In the genomic region with DNA sequence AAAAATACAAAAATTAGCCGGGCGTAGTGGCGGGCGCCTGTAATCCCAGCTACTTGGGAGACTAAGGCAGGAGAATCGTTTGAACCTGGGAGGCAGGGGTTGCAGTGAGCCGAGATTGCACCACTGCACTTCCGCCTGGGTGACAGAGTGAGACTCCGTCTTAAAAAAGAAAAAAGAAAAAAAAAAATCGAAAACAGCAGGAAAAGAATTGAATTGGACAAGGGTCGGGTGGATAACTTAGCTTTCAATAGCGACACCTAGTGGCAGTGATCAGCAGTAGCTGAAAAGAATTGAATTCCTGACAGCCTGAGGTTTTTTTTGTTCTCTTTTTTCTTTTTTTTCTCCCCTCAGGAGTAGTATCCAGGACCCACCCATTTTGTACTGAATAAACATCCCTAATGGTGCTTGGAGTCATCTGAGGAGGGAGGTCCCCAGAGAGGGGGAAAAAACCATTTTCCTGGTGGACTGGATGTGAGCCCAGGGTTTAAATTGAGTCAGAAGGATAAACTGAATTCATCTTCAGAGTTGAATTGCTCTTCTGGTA, we compare ENCODE assay signal across 8 cellular contexts. TPM values are rescaled to one million over a fixed set of nuclear protein-coding genes. Genes with fewer than 3 reads are reported as not detected.
DNase-seq lines count a peak whose midpoint lies in the region; ATAC-seq and TF ChIP-seq lines count a peak whose summit lies in the region.

No MANE protein-coding gene starts in this region.

- TF ChIP-seq CTCF in HFF-Myc (IDR thresholded peaks at IDR 0.05; ENCODE audit: low read depth, low read length, missing control alignments), result peak; percentile 82

- peaks cover 19% of the 10 kb centered on the region for H3K4me1 Mint-ChIP-seq in activated CD4-positive, alpha-beta T cell treated with anti-CD3 and anti-CD28 coated beads, Interleukin-2, amount 10 ng/mL, durations not matched to agents 24 days and 14 days

- ATAC-seq in HG03565 (IDR thresholded peaks at IDR 0.05; ENCODE audit: unreplicated experiment), result no peak

- intact Hi-C loops in activated CD4-positive, alpha-beta T cell treated with anti-CD3 and anti-CD28 coated beads, Interleukin-2, amount 10 ng/mL, durations not matched to agents 24 days and 14 days (cut with micrococcal nuclease), result loop anchor here (1.0 to 5.0 kb wide), 5 partner anchors 23 to 258 kb away; no protein-coding TSS in a partner anchor

- H3K4me3 ChIP-seq in HFF-Myc (replicated peaks; ENCODE audit: low read depth, low read length), result no peak overlapping the region

- H3K9me3 Mint-ChIP-seq in activated CD4-positive, alpha-beta T cell treated with anti-CD3 and anti-CD28 coated beads, Interleukin-2, amount 10 ng/mL, durations not matched to agents 24 days and 14 days, result no peaks in the 10 kb centered on the region

- H3K4me3 Mint-ChIP-seq in activated CD4-positive, alpha-beta T cell treated with anti-CD3 and anti-CD28 coated beads, Interleukin-2, amount 10 ng/mL, durations not matched to agents 24 days and 14 days, result no peak overlapping the region

- no peaks in the 10 kb centered on the region for H3K36me3 Mint-ChIP-seq in activated CD4-positive, alpha-beta T cell treated with anti-CD3 and anti-CD28 coated beads, Interleukin-2, amount 10 ng/mL, durations not matched to agents 24 days and 14 days (ENCODE audit: low read depth)

- H3K27me3 Mint-ChIP-seq in activated CD4-positive, alpha-beta T cell treated with anti-CD3 and anti-CD28 coated beads, Interleukin-2, amount 10 ng/mL, durations not matched to agents 24 days and 14 days, result no peaks in the 10 kb centered on the region

- no peak overlapping the region for H3K27ac Mint-ChIP-seq in activated CD4-positive, alpha-beta T cell treated with anti-CD3 and anti-CD28 coated beads, Interleukin-2, amount 10 ng/mL, durations not matched to agents 24 days and 14 days

- DNase-seq in COLO668 (lab: John Stamatoyannopoulos, UW; ENCODE audit: unreplicated experiment), result peak; percentile 44
- DNase-seq in HFF-Myc (ENCODE audit: extremely low read depth, low read depth), result peak; percentile 66
- peak; percentile 59 for DNase-seq in NCI-H460 (ENCODE audit: extremely low read depth, low read depth)
- DNase-seq in activated CD4-positive, alpha-beta T cell treated with anti-CD3 and anti-CD28 coated beads, Interleukin-2, amount 10 ng/mL, durations not matched to agents 24 days and 14 days, result peak; percentile 85
- peak; percentile 61 for DNase-seq in epidermal melanocyte (ENCODE audit: insufficient read length, low spot score)
- peak; percentile 42 for DNase-seq in mucosa of gallbladder (ENCODE audit: low spot score)
- DNase-seq in stromal cell of bone marrow (ENCODE audit: low read depth), result peak; percentile 92

RNA-seq across cellular contexts. Expression of gene CYCS, which starts 55.1 kb away (rescaled TPM):
- total RNA-seq in NCI-H460 (2014; rRNA removed; shearing (Covaris generic)), result 329 and 351 TPM in 2 replicates
- polyA plus RNA-seq in NCI-H460 (2014; cell fraction: nucleus; rRNA removed), result 100.0 and 117 TPM in 2 replicates
- 280 and 290 TPM in 2 replicates for total RNA-seq in activated CD4-positive, alpha-beta T cell treated with anti-CD3 and anti-CD28 coated beads, Interleukin-2, amount 10 ng/mL, durations not matched to agents 24 days and 14 days
- total RNA-seq in mucosa of gallbladder, result 120 TPM

Comparison
In these comparisons a context has a peak if more than half of its experiments do, and no peak if none do; other contexts are left out.
1. DNase-seq: peak in every context shown above with its lines; median percentile 92 in stromal cell of bone marrow; 85 in activated CD4-positive, alpha-beta T cell treated with anti-CD3 and anti-CD28 coated beads, Interleukin-2, amount 10 ng/mL, durations not matched to agents 24 days and 14 days; 66 in HFF-Myc; 61 in epidermal melanocyte; 59 in NCI-H460; 44 in COLO668; 42 in mucosa of gallbladder.